In the genomic region with DNA sequence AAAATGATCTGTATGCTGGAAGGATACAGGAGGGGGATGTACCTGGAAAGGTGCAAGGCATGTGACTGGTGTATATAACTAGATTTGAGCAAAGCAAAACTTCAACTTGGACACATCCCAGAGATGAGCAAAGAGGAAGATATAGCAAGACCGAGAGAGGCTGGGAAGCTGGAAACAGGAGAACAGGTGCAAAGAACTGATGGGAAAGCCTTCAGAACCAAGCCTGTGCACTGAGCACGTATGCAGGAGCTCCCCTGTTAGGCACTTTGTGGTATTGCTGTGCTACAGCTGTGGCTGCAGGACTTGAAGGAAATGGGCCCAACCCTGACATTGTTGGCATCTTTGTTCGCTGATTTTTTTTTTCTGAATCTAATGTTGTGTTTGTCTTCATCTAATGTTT, we compare ENCODE assay signal across 1 cellular context.
TF ChIP-seq lines count a peak whose summit lies in the region.

No MANE protein-coding gene starts in this region.

TF ChIP-seq in HEK293, 187 proteins besides CTCF, POLR2A, EP300 and RAD21 (continued from another document):
- TF ChIP-seq ZNF148 (tag by site-specific recombination; IDR thresholded peaks at IDR 0.05; ENCODE audit: borderline replicate concordance), result no peak
- TF ChIP-seq ZNF571 (tag by site-specific recombination; IDR thresholded peaks at IDR 0.05), result no peak
- TF ChIP-seq ZNF558 (tag by site-specific recombination; IDR thresholded peaks at IDR 0.05), result no peak
- 0 out of 2 replicates have a peak, but pooled peaks have one; percentile 13 for TF ChIP-seq ZSCAN16 (tag by site-specific recombination; IDR thresholded peaks at IDR 0.05)
- no peak for TF ChIP-seq MEIS1 (CRISPR knock-in tag; IDR thresholded peaks at IDR 0.05; ENCODE audit: borderline replicate concordance)
- TF ChIP-seq OSR2 (tag by site-specific recombination; IDR thresholded peaks at IDR 0.05), result no peak
